In the genomic region with DNA sequence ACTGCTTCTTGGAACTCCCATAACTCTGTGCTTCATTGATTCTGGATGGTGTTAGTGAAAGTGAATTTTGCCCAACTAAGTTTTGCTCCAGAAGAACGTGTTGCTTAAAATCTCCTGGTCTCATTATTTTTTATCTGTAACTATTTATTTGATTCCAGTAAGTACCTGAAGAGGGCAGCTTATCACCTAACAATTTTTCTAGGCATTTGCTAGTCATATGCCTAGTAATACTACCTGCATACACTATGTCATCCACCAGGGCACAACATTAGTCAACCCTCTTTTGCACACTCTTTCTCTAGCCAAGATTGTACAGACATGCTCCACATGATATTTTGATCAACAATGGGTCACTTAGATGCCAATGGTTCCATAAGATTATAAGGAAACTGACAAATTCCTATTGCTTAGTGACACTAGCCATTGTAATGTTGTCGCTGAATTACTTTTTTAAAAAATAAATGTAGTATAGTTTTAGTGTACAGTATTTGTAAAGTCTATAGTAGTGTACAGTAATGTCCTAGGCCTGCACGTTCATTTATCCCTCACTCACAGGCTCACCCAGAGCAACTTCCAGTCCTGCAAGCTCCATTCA, we compare ENCODE assay signal across 1 cellular context.
TF ChIP-seq lines count a peak whose summit lies in the region.

No MANE protein-coding gene starts in this region.

TF ChIP-seq in SK-N-SH treated with all-trans-retinoic acid at 6 μM for 48 hours, 23 proteins besides CTCF, POLR2A, EP300 and RAD21 (continued from another document):
- TF ChIP-seq TSHZ2 (CRISPR knock-in tag; IDR thresholded peaks at IDR 0.05) (no peak), ZC3H10 (CRISPR knock-in tag; IDR thresholded peaks at IDR 0.05) (no peak), OSR1 (CRISPR knock-in tag; IDR thresholded peaks at IDR 0.05) (no peak), PPARA (CRISPR knock-in tag; IDR thresholded peaks at IDR 0.05; ENCODE audit: borderline replicate concordance) (no peak), BACH2 (CRISPR knock-in tag; IDR thresholded peaks at IDR 0.05; ENCODE audit: borderline replicate concordance) (no peak), ZFP3 (CRISPR knock-in tag; IDR thresholded peaks at IDR 0.05) (no peak)
